In genomic region chr19:54379187-54379678, GRCh38 we compare ENCODE assay signal across 29 cellular contexts. TPM values are rescaled to one million over a fixed set of nuclear protein-coding genes. Genes with fewer than 3 reads are reported as not detected.
A peak's percentile ranks its signal among the peaks of the same experiment; 100 is the strongest.
DNase-seq lines count a peak whose midpoint lies in the region; ATAC-seq and TF ChIP-seq lines count a peak whose summit lies in the region.
"Had no signal": no experiment of that assay in that cellular context is flagged by ENCODE, and none has a peak within 500 bp of the region (broad histone marks: within the 10 kb centered on the region; RNA-seq: fewer than 3 reads in every experiment).

No MANE protein-coding gene starts in this region.

- peaks cover 11% of the 10 kb centered on the region for H3K9me3 Mint-ChIP-seq in activated naive CD4-positive, alpha-beta T cell treated with anti-CD3 and anti-CD28 coated beads, Interleukin-2, amount 10 ng/mL, durations not matched to agents 7 days and 5 days
- H3K9me3 Mint-ChIP-seq in IgD-negative memory B cell: peaks cover 0 to 7% (median 0%) of the 10 kb centered on the region in 3 donors
- peaks cover 8% of the 10 kb centered on the region for H3K9me3 Mint-ChIP-seq in Caco-2 (ENCODE audit: unreplicated experiment)

- H3K4me1 ChIP-seq in skeletal muscle tissue (ENCODE audit: control insufficient read depth in 3 of 3, insufficient read depth in 3 of 3, low read length in 3 of 3) (no peaks in the 10 kb centered on the region), Caco-2 (no peaks in the 10 kb centered on the region)
- H3K4me1 ChIP-seq: esophagus squamous epithelium, HAP-1 had no signal

- H3K27ac Mint-ChIP-seq in activated naive CD4-positive, alpha-beta T cell treated with anti-CD3 and anti-CD28 coated beads, Interleukin-2, amount 10 ng/mL, durations not matched to agents 7 days and 5 days: peak overlapping the region; percentile 2
- H3K27ac Mint-ChIP-seq in IgD-negative memory B cell: peak overlapping the region in 2 of 3 donors; percentile 69 to 74
- H3K27ac Mint-ChIP-seq in Caco-2 (ENCODE audit: unreplicated experiment): no peak overlapping the region

- H3K36me3 ChIP-seq in skeletal muscle tissue (ENCODE audit: control insufficient read depth in 3 of 3, insufficient read depth in 3 of 3, low read length in 3 of 3) (no peaks in the 10 kb centered on the region), Caco-2 (ENCODE audit: control insufficient read depth, insufficient read depth, low read length) (no peaks in the 10 kb centered on the region)
- H3K36me3 ChIP-seq: esophagus squamous epithelium, HAP-1 had no signal

- peaks cover 17% of the 10 kb centered on the region for H3K36me3 Mint-ChIP-seq in activated naive CD4-positive, alpha-beta T cell treated with anti-CD3 and anti-CD28 coated beads, Interleukin-2, amount 10 ng/mL, durations not matched to agents 7 days and 5 days
- no peaks in the 10 kb centered on the region for H3K36me3 Mint-ChIP-seq in IgD-negative memory B cell
- no peaks in the 10 kb centered on the region for H3K36me3 Mint-ChIP-seq in Caco-2 (ENCODE audit: insufficient read depth, unreplicated experiment)

- peak overlapping the region; percentile 40 for H3K27ac ChIP-seq in caudate nucleus (ENCODE audit: low read depth, low read length)
- peak overlapping the region; percentile 12 for H3K27ac ChIP-seq in skeletal muscle tissue (ENCODE audit: low read depth, low read length)

- POLR2A ChIA-PET in Caco-2 (lab: Charles Lee): no interaction called here

- no peak for TF ChIP-seq CTCF in Caco-2 (IDR thresholded peaks at IDR 0.05; ENCODE audit: insufficient read depth in 1 of 2, low read depth in 1 of 2, low read length in 1 of 2, severe bottlenecking in 1 of 2, unreplicated experiment in 1 of 2)

- H3K9me3 ChIP-seq in skeletal muscle tissue (ENCODE audit: control insufficient read depth in 3 of 3, low read length in 3 of 3): no peaks in the 10 kb centered on the region
- no peaks in the 10 kb centered on the region for H3K9me3 ChIP-seq in Caco-2
- H3K9me3 ChIP-seq: esophagus squamous epithelium, HAP-1 had no signal

- H3K27me3 Mint-ChIP-seq in activated naive CD4-positive, alpha-beta T cell treated with anti-CD3 and anti-CD28 coated beads, Interleukin-2, amount 10 ng/mL, durations not matched to agents 7 days and 5 days: peaks cover 64% of the 10 kb centered on the region
- H3K27me3 Mint-ChIP-seq in IgD-negative memory B cell (peaks cover 3% of the 10 kb centered on the region), Caco-2 (ENCODE audit: insufficient read depth, unreplicated experiment) (peaks cover 11% of the 10 kb centered on the region)

- CTCF ChIA-PET in activated naive CD4-positive, alpha-beta T cell treated with anti-CD3 and anti-CD28 coated beads, Interleukin-2, amount 10 ng/mL, durations not matched to agents 7 days and 5 days (lab: Charles Lee): interaction anchor here (2.1 kb wide), 2 partner anchors 10 to 11 kb away, joined by 10 to 12 read pairs; no protein-coding TSS in a partner anchor
- CTCF ChIA-PET in Caco-2 (lab: Charles Lee): interaction anchor here (0.6 to 0.7 kb wide), 3 partner anchors 12 to 502 kb away, joined by 3 to 5 read pairs (median 3); no protein-coding TSS in a partner anchor

- H3K9ac ChIP-seq in skeletal muscle tissue (ENCODE audit: low read depth in 1 of 3, low read length in 3 of 3): no peak overlapping the region

- H3K4me3 Mint-ChIP-seq in activated naive CD4-positive, alpha-beta T cell treated with anti-CD3 and anti-CD28 coated beads, Interleukin-2, amount 10 ng/mL, durations not matched to agents 7 days and 5 days: no peak overlapping the region
- H3K4me3 Mint-ChIP-seq in IgD-negative memory B cell: peak overlapping the region in 3 of 4 donors; percentile 28 to 92 (median 47)
- no peak overlapping the region for H3K4me3 Mint-ChIP-seq in Caco-2 (ENCODE audit: unreplicated experiment)
- H3K4me3 Mint-ChIP-seq: activated CD4-positive, alpha-beta memory T cell treated with anti-CD3 and anti-CD28 coated beads, Interleukin-2, amount 10 ng/mL, durations not matched to agents 7 days and 5 days had no signal

- H3K27me3 ChIP-seq in skeletal muscle tissue (ENCODE audit: control insufficient read depth in 3 of 3, insufficient read depth in 3 of 3, low read length in 3 of 3) (peaks cover 0 to 3% (median 0%) of the 10 kb centered on the region in 3 donors), Caco-2 (replicated peaks; ENCODE audit: control insufficient read depth, insufficient read depth, low read length) (no peaks in the 10 kb centered on the region)

- H3K4me3 ChIP-seq in skeletal muscle tissue (ENCODE audit: low read length in 3 of 3) (no peak overlapping the region), Caco-2 (ENCODE audit: low read depth, low read length) (no peak overlapping the region)
- H3K4me3 ChIP-seq: coronary artery, esophagus squamous epithelium, HAP-1, skin epidermis had no signal

- ATAC-seq in GM21723 (IDR thresholded peaks at IDR 0.05; ENCODE audit: unreplicated experiment): no peak

- no TSS peak for BruUV-seq in Caco-2 (replicated peaks; lab: Mats Ljungman, UMichigan)

- DNase-seq in activated naive CD4-positive, alpha-beta T cell treated with anti-CD3 and anti-CD28 coated beads, Interleukin-2, amount 10 ng/mL, durations not matched to agents 7 days and 5 days: no peak
- DNase-seq in activated naive CD4-positive, alpha-beta T cell treated with anti-CD3 and anti-CD28 coated beads, Interleukin-2, amount 50 U/mL, for 16 hours: no peak
- peak in 13 of 61 donors; percentile 2 to 59 (median 18) for DNase-seq in caudate nucleus (lab: John Stamatoyannopoulos, UW)
- no peak for DNase-seq in inferior parietal cortex (ENCODE audit: extremely low spot score)
- DNase-seq in Caco-2: no peak
- DNase-seq: activated CD4-positive, alpha-beta memory T cell treated with anti-CD3 and anti-CD28 coated beads, Interleukin-2, amount 10 ng/mL, durations not matched to agents 7 days and 5 days; activated gamma-delta T cell; activated T-cell treated with anti-CD3 and anti-CD28 coated beads for 4 hours; amniotic stem cell; esophagus squamous epithelium; hippocampal formation; immature natural killer cell; NCI-H1105; NCI-H2029; NCI-H2227 treated with DMSO at 0.1 percent for 48 hours; NCI-H69; RPMI8226; stimulated activated CD4-positive, alpha-beta T cell treated with anti-CD3 and anti-CD28 coated beads, Interleukin-1b, Interleukin-23, amount 100 ng/mL, for 48 hours had no signal

- intact Hi-C loops in Caco-2 (cut with micrococcal nuclease; ENCODE audit: unreplicated experiment): no loop called here

- H3K4me1 Mint-ChIP-seq in activated naive CD4-positive, alpha-beta T cell treated with anti-CD3 and anti-CD28 coated beads, Interleukin-2, amount 10 ng/mL, durations not matched to agents 7 days and 5 days: peaks cover 68% of the 10 kb centered on the region
- H3K4me1 Mint-ChIP-seq in IgD-negative memory B cell: peaks cover 35 to 39% (median 37%) of the 10 kb centered on the region in 3 donors
- H3K4me1 Mint-ChIP-seq in Caco-2 (ENCODE audit: low read depth, unreplicated experiment): no peaks in the 10 kb centered on the region

RNA-seq across cellular contexts. Expression of gene LAIR1, which starts 14.5 kb away (rescaled TPM):
- polyA plus RNA-seq in IgD-negative memory B cell: 59.1 TPM
- 8.4 TPM for total RNA-seq in skeletal muscle tissue
- not detected in 2 replicates for total RNA-seq in Caco-2 (2022)
- total RNA-seq: A673, pulmonary artery endothelial cell, SK-MEL-5 had no signal
- polyA plus RNA-seq: BJ had no signal

RNA-seq across cellular contexts. Expression of gene TTYH1, which starts 36.0 kb away (rescaled TPM):
- polyA plus RNA-seq in IgD-negative memory B cell: 0.16 TPM
- 1.0 TPM for total RNA-seq in skeletal muscle tissue
- total RNA-seq in Caco-2 (2022): not detected in 2 replicates
- total RNA-seq: pulmonary artery endothelial cell had no signal
- polyA plus RNA-seq: BJ had no signal

RNA-seq across cellular contexts. Expression of gene LILRA4, which starts 40.3 kb away (rescaled TPM):
- 6.4 TPM for polyA plus RNA-seq in IgD-negative memory B cell
- total RNA-seq in skeletal muscle tissue (under 0.01 TPM), Caco-2 (2022) (not detected in 2 replicates)
- total RNA-seq: A673; activated CD4-positive, alpha-beta memory T cell treated with anti-CD3 and anti-CD28 coated beads, Interleukin-2, amount 10 ng/mL, durations not matched to agents 7 days and 5 days; pulmonary artery endothelial cell; SK-MEL-5; urinary bladder had no signal
- polyA plus RNA-seq: BJ, urinary bladder had no signal

Comparison
In these comparisons a context has a peak if more than half of its experiments do, and no peak if none do; other contexts are left out.
1. H3K4me3 Mint-ChIP-seq: peak in IgD-negative memory B cell (3 of 4); none in activated naive CD4-positive, alpha-beta T cell treated with anti-CD3 and anti-CD28 coated beads, Interleukin-2, amount 10 ng/mL, durations not matched to agents 7 days and 5 days (single experiment) and Caco-2 (single experiment).